In genomic region chr20:478949-479429, GRCh38 we compare ENCODE assay signal across 8 cellular contexts. TPM values are rescaled to one million over a fixed set of nuclear protein-coding genes. Genes with fewer than 3 reads are reported as not detected.
A peak's percentile ranks its signal among the peaks of the same experiment; 100 is the strongest.
DNase-seq lines count a peak whose midpoint lies in the region; ATAC-seq and TF ChIP-seq lines count a peak whose summit lies in the region.

No MANE protein-coding gene starts in this region.

- peak; percentile 43 to 76 (median 67) for TF ChIP-seq CTCF in heart right ventricle (IDR thresholded peaks at IDR 0.05)

- H3K27ac ChIP-seq in heart right ventricle = no peak overlapping the region

- peaks cover 23% of the 10 kb centered on the region for H3K36me3 Mint-ChIP-seq in activated naive CD8-positive, alpha-beta T cell treated with anti-CD3 and anti-CD28 coated beads for 36 hours
- peaks cover 52% of the 10 kb centered on the region for H3K36me3 Mint-ChIP-seq in activated T-helper 2 cell treated with anti-CD3 and anti-CD28 coated beads, Interferon-gamma antibody, Interleukin-2, Interleukin-4, amounts not matched to agents 10 μg/mL and 5 μg/mL and 100 μg/mL, durations not matched to agents 14 hours and 24 hours and 36 hours (ENCODE audit: low read depth)

- no peaks in the 10 kb centered on the region for H3K27me3 ChIP-seq in heart right ventricle

- H3K27ac Mint-ChIP-seq in activated naive CD8-positive, alpha-beta T cell treated with anti-CD3 and anti-CD28 coated beads for 36 hours = peak overlapping the region; percentile 2
- H3K27ac Mint-ChIP-seq in activated T-helper 2 cell treated with anti-CD3 and anti-CD28 coated beads, Interferon-gamma antibody, Interleukin-2, Interleukin-4, amounts not matched to agents 10 μg/mL and 5 μg/mL and 100 μg/mL, durations not matched to agents 14 hours and 24 hours and 36 hours = no peak overlapping the region

- 47 to 53% methylated on average over 3 of the region's 3 CpGs for WGBS in heart right ventricle, 2 donors

- no peaks in the 10 kb centered on the region for H3K27me3 Mint-ChIP-seq in activated naive CD8-positive, alpha-beta T cell treated with anti-CD3 and anti-CD28 coated beads for 36 hours
- H3K27me3 Mint-ChIP-seq in activated T-helper 2 cell treated with anti-CD3 and anti-CD28 coated beads, Interferon-gamma antibody, Interleukin-2, Interleukin-4, amounts not matched to agents 10 μg/mL and 5 μg/mL and 100 μg/mL, durations not matched to agents 14 hours and 24 hours and 36 hours (ENCODE audit: low read depth) = no peaks in the 10 kb centered on the region

- no peaks in the 10 kb centered on the region for H3K9me3 Mint-ChIP-seq in activated naive CD8-positive, alpha-beta T cell treated with anti-CD3 and anti-CD28 coated beads for 36 hours
- no peaks in the 10 kb centered on the region for H3K9me3 Mint-ChIP-seq in activated T-helper 2 cell treated with anti-CD3 and anti-CD28 coated beads, Interferon-gamma antibody, Interleukin-2, Interleukin-4, amounts not matched to agents 10 μg/mL and 5 μg/mL and 100 μg/mL, durations not matched to agents 14 hours and 24 hours and 36 hours

- peaks cover 0 to 62% (median 25%) of the 10 kb centered on the region in 9 donors for H3K36me3 ChIP-seq in heart right ventricle

- peaks cover 0 to 20% (median 8%) of the 10 kb centered on the region in 9 donors for H3K4me1 ChIP-seq in heart right ventricle

- ATAC-seq in heart right ventricle = peak in 6 of 8 donors; percentile 15 to 56 (median 42)
- ATAC-seq in sciatic nerve = peak; percentile 37
- no peak for ATAC-seq in HG03280 (IDR thresholded peaks at IDR 0.05; ENCODE audit: unreplicated experiment)

- no peaks in the 10 kb centered on the region for H3K9me3 ChIP-seq in heart right ventricle

- H3K4me3 Mint-ChIP-seq in activated naive CD8-positive, alpha-beta T cell treated with anti-CD3 and anti-CD28 coated beads for 36 hours = no peak overlapping the region
- H3K4me3 Mint-ChIP-seq in activated T-helper 2 cell treated with anti-CD3 and anti-CD28 coated beads, Interferon-gamma antibody, Interleukin-2, Interleukin-4, amounts not matched to agents 10 μg/mL and 5 μg/mL and 100 μg/mL, durations not matched to agents 14 hours and 24 hours and 36 hours (ENCODE audit: low read depth) = no peak overlapping the region

- H3K4me1 Mint-ChIP-seq in activated naive CD8-positive, alpha-beta T cell treated with anti-CD3 and anti-CD28 coated beads for 36 hours = peaks cover 19% of the 10 kb centered on the region
- peaks cover 13% of the 10 kb centered on the region for H3K4me1 Mint-ChIP-seq in activated T-helper 2 cell treated with anti-CD3 and anti-CD28 coated beads, Interferon-gamma antibody, Interleukin-2, Interleukin-4, amounts not matched to agents 10 μg/mL and 5 μg/mL and 100 μg/mL, durations not matched to agents 14 hours and 24 hours and 36 hours (ENCODE audit: low read depth)

- intact Hi-C loops in heart right ventricle (cut with DNase I) = loop anchor here (1.0 to 10.0 kb wide), 8 partner anchors 72 to 256 kb away; partner anchors contain the start of gene RBCK1 (in 3 of the 10)
- intact Hi-C loops in sciatic nerve (cut with DNase I) = no loop called here
- intact Hi-C loops in activated T-helper 2 cell treated with anti-CD3 and anti-CD28 coated beads, Interferon-gamma antibody, Interleukin-2, Interleukin-4, amounts not matched to agents 10 μg/mL and 5 μg/mL and 100 μg/mL, durations not matched to agents 14 hours and 24 hours and 36 hours (cut with micrococcal nuclease) = loop anchor here (1.0 to 5.0 kb wide), 4 partner anchors 16 to 125 kb away; partner anchors contain the start of genes RBCK1 and TBC1D20

- peak; percentile 46 for DNase-seq in DMS 273 treated with DMSO at 0.1 percent for 48 hours (lab: John Stamatoyannopoulos, UW)
- peak; percentile 66 for DNase-seq in HCEC 1CT
- DNase-seq in NCI-H510A (lab: John Stamatoyannopoulos, UW) = peak; percentile 25
- no peak for DNase-seq in activated naive CD8-positive, alpha-beta T cell treated with anti-CD3 and anti-CD28 coated beads for 36 hours
- DNase-seq in heart right ventricle = peak in 1 of 2 donors; percentile 24
- DNase-seq in sciatic nerve (ENCODE audit: low spot score) = no peak
- no peak for DNase-seq in activated T-helper 2 cell treated with anti-CD3 and anti-CD28 coated beads, Interferon-gamma antibody, Interleukin-2, Interleukin-4, amounts not matched to agents 10 μg/mL and 5 μg/mL and 100 μg/mL, durations not matched to agents 14 hours and 24 hours and 36 hours (ENCODE audit: low spot score)

- no peak overlapping the region for H3K4me3 ChIP-seq in heart right ventricle

RNA-seq across cellular contexts. Expression of gene TBC1D20, which starts 16.7 kb away (rescaled TPM):
- total RNA-seq in activated naive CD8-positive, alpha-beta T cell treated with anti-CD3 and anti-CD28 coated beads for 36 hours = 10 to 100 TPM; 18.4 to 18.6 TPM
- 10 to 100 TPM; 20.3 to 28.2 (median 23.5) TPM for total RNA-seq in heart right ventricle
- 10 to 100 TPM; 12.9 to 16.7 TPM for polyA plus RNA-seq in heart right ventricle
- 32.5 TPM for total RNA-seq in sciatic nerve
- 30.1 and 31.5 TPM in 2 replicates for total RNA-seq in activated T-helper 2 cell treated with anti-CD3 and anti-CD28 coated beads, Interferon-gamma antibody, Interleukin-2, Interleukin-4, amounts not matched to agents 10 μg/mL and 5 μg/mL and 100 μg/mL, durations not matched to agents 14 hours and 24 hours and 36 hours

Comparison
In these comparisons a context has a peak if more than half of its experiments do, and no peak if none do; other contexts are left out.
1. DNase-seq: peak in DMS 273 treated with DMSO at 0.1 percent for 48 hours (single experiment), HCEC 1CT (single experiment) and NCI-H510A (single experiment); none in activated naive CD8-positive, alpha-beta T cell treated with anti-CD3 and anti-CD28 coated beads for 36 hours (single experiment), sciatic nerve (single experiment) and activated T-helper 2 cell treated with anti-CD3 and anti-CD28 coated beads, Interferon-gamma antibody, Interleukin-2, Interleukin-4, amounts not matched to agents 10 μg/mL and 5 μg/mL and 100 μg/mL, durations not matched to agents 14 hours and 24 hours and 36 hours (single experiment).